Comparison of ENCODE assay signal across 24 cellular contexts in the genomic region with DNA sequence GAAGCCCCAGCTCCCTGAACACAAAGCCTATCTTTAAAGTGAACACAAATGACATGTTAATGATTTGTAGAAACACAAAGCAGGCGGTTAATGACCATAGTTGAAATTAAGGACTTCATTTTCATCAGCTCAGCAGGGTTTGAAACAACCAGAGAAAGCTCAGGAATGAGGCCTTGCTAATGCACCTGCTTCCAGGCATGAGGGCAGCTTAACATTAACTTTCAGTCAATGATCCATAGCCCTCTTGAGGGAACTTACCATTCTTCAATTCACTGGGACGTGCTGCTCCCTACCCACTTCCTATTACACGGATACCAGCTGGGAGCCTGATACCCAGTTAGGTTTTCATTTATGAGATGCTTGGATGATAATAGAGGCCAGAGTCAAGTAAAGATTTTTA.
"Had no signal": no experiment of that assay in that cellular context is flagged by ENCODE, and none has a peak within 500 bp of the region (broad histone marks: within the 10 kb centered on the region; RNA-seq: fewer than 3 reads in every experiment).

No MANE protein-coding gene starts in this region.

- H3K36me3 Mint-ChIP-seq: mesothelial cell of epicardium, naive B cell, type B pancreatic cell had no signal

- ATAC-seq: activated CD4-positive, alpha-beta T cell treated with anti-CD3 and anti-CD28 coated beads for 36 hours; activated T-cell treated with anti-CD3 and anti-CD28 coated beads, Interleukin-2, amount 50 U/mL, for 72 hours; left cardiac atrium; right cardiac atrium; T-helper 17 cell had no signal

- H3K9me3 Mint-ChIP-seq: central memory CD8-positive, alpha-beta T cell; mesothelial cell of epicardium; naive B cell; neural crest cell; type B pancreatic cell had no signal

- DNase-seq: activated CD4-positive, alpha-beta T cell treated with anti-CD3 and anti-CD28 coated beads for 36 hours; activated CD4-positive, alpha-beta T cell treated with anti-CD3 and anti-CD28 coated beads, Interleukin-2, amount 50 U/mL, for 4 hours; activated CD4-positive, CD25-positive, alpha-beta regulatory T cell; activated naive CD4-positive, alpha-beta T cell; activated T-cell treated with anti-CD3 and anti-CD28 coated beads for 4 hours; activated T-cell treated with anti-CD3 and anti-CD28 coated beads, Interleukin-2, amount 50 U/mL, for 72 hours; dermis blood vessel endothelial cell; effector CD4-positive, alpha-beta T cell; left cardiac atrium; mammary epithelial cell; naive B cell; occipital lobe; right cardiac atrium; spleen; stimulated activated CD4-positive, alpha-beta T cell treated with anti-CD3 and anti-CD28 coated beads, Interleukin-2, amount 100 ng/mL, for 48 hours; substantia nigra; T-helper 17 cell; uterus had no signal

- H3K4me1 Mint-ChIP-seq: neural crest cell had no signal

- H3K27ac Mint-ChIP-seq: activated CD4-positive, alpha-beta T cell treated with anti-CD3 and anti-CD28 coated beads for 36 hours; activated naive CD4-positive, alpha-beta T cell treated with anti-CD3 and anti-CD28 coated beads, Interleukin-2, amount 50 U/mL, for 72 hours; activated T-cell treated with anti-CD3 and anti-CD28 coated beads, Interleukin-2, amount 50 U/mL, for 72 hours; mesothelial cell of epicardium; stimulated activated naive CD8-positive, alpha-beta T cell treated with anti-CD3 and anti-CD28 coated beads, Interleukin-15, Interleukin-2, amounts not matched to agents 100 ng/mL and 50 ng/mL, for 24 hours; T-helper 17 cell; type B pancreatic cell had no signal

- H3K4me3 Mint-ChIP-seq: activated CD4-positive, alpha-beta T cell treated with anti-CD3 and anti-CD28 coated beads for 36 hours; activated T-cell treated with anti-CD3 and anti-CD28 coated beads, Interleukin-2, amount 50 U/mL, for 72 hours; central memory CD8-positive, alpha-beta T cell; mesothelial cell of epicardium; naive B cell; neural crest cell; stimulated activated naive CD8-positive, alpha-beta T cell treated with anti-CD3 and anti-CD28 coated beads, Interleukin-15, Interleukin-2, amounts not matched to agents 100 ng/mL and 50 ng/mL, for 24 hours; T-helper 17 cell; type B pancreatic cell had no signal

- H3K4me3 ChIP-seq: spleen, uterus had no signal

- H3K27me3 Mint-ChIP-seq: activated CD4-positive, alpha-beta T cell treated with anti-CD3 and anti-CD28 coated beads for 36 hours; central memory CD8-positive, alpha-beta T cell; naive B cell; stimulated activated naive CD8-positive, alpha-beta T cell treated with anti-CD3 and anti-CD28 coated beads, Interleukin-15, Interleukin-2, amounts not matched to agents 100 ng/mL and 50 ng/mL, for 24 hours; T-helper 17 cell; type B pancreatic cell had no signal
